In genomic region chr1:17609529-17609928, GRCh38 we compare ENCODE assay signal across 19 cellular contexts.
"Had no signal": no experiment of that assay in that cellular context is flagged by ENCODE, and none has a peak within 500 bp of the region (broad histone marks: within the 10 kb centered on the region; RNA-seq: fewer than 3 reads in every experiment).

No MANE protein-coding gene starts in this region.

- H3K27me3 ChIP-seq: dorsolateral prefrontal cortex, heart right ventricle, spleen had no signal

- H3K4me3 Mint-ChIP-seq: naive thymus-derived CD4-positive, alpha-beta T cell; nephron progenitor cell; stimulated activated memory B cell treated with anti-CD40 and anti-IgM and Interleukin-4, amounts not matched to agents 10 μg/mL and 1 μg/mL and 100 μg/mL, for 72 hours; stimulated activated naive CD8-positive, alpha-beta T cell treated with anti-CD3 and anti-CD28 coated beads, Interleukin-15, Interleukin-2, amounts not matched to agents 100 ng/mL and 50 ng/mL, for 24 hours; type B pancreatic cell had no signal

- H3K27ac Mint-ChIP-seq: naive thymus-derived CD4-positive, alpha-beta T cell; nephron progenitor cell; stimulated activated memory B cell treated with anti-CD40 and anti-IgM and Interleukin-4, amounts not matched to agents 10 μg/mL and 1 μg/mL and 100 μg/mL, for 72 hours; stimulated activated naive CD8-positive, alpha-beta T cell treated with anti-CD3 and anti-CD28 coated beads, Interleukin-15, Interleukin-2, amounts not matched to agents 100 ng/mL and 50 ng/mL, for 24 hours; type B pancreatic cell had no signal

- H3K4me3 ChIP-seq: dorsolateral prefrontal cortex, heart right ventricle, spleen had no signal

- H3K27me3 Mint-ChIP-seq: stimulated activated memory B cell treated with anti-CD40 and anti-IgM and Interleukin-4, amounts not matched to agents 10 μg/mL and 1 μg/mL and 100 μg/mL, for 72 hours; type B pancreatic cell had no signal

- H3K4me1 Mint-ChIP-seq: naive thymus-derived CD4-positive, alpha-beta T cell; stimulated activated memory B cell treated with anti-CD40 and anti-IgM and Interleukin-4, amounts not matched to agents 10 μg/mL and 1 μg/mL and 100 μg/mL, for 72 hours had no signal

- H3K36me3 ChIP-seq: neutrophil had no signal

- H3K9me3 Mint-ChIP-seq: naive thymus-derived CD4-positive, alpha-beta T cell; nephron progenitor cell; stimulated activated memory B cell treated with anti-CD40 and anti-IgM and Interleukin-4, amounts not matched to agents 10 μg/mL and 1 μg/mL and 100 μg/mL, for 72 hours; stimulated activated naive CD8-positive, alpha-beta T cell treated with anti-CD3 and anti-CD28 coated beads, Interleukin-15, Interleukin-2, amounts not matched to agents 100 ng/mL and 50 ng/mL, for 24 hours; type B pancreatic cell had no signal

- DNase-seq: cortex of kidney; dorsolateral prefrontal cortex; effector CD8-positive, alpha-beta T cell; heart right ventricle; hypothalamus; kidney glomerular epithelial cell; mammary epithelial cell; naive thymus-derived CD4-positive, alpha-beta T cell; nephron progenitor cell; posterior cingulate gyrus; spleen; stimulated activated CD4-positive, alpha-beta T cell treated with anti-CD3 and anti-CD28 coated beads, Interleukin-15, amount 100 ng/mL, for 24 hours; stimulated activated CD4-positive, alpha-beta T cell treated with anti-CD3 and anti-CD28 coated beads, Interleukin-1b, Interleukin-23, amount 100 ng/mL, for 48 hours; stimulated activated CD4-positive, alpha-beta T cell treated with anti-CD3 and anti-CD28 coated beads, Interleukin-4, amount 100 ng/mL, for 24 hours had no signal

- H3K36me3 Mint-ChIP-seq: naive thymus-derived CD4-positive, alpha-beta T cell; stimulated activated memory B cell treated with anti-CD40 and anti-IgM and Interleukin-4, amounts not matched to agents 10 μg/mL and 1 μg/mL and 100 μg/mL, for 72 hours had no signal

- ATAC-seq: heart right ventricle; naive thymus-derived CD4-positive, alpha-beta T cell; sciatic nerve; stimulated activated memory B cell treated with anti-CD40 and anti-IgM and Interleukin-4, amounts not matched to agents 10 μg/mL and 1 μg/mL and 100 μg/mL, for 72 hours had no signal

- H3K9me3 ChIP-seq: heart right ventricle, neutrophil, spleen had no signal

- H3K27ac ChIP-seq: heart right ventricle, neutrophil, spleen had no signal
